ENCODE assay signal across 8 cellular contexts in the genomic region with DNA sequence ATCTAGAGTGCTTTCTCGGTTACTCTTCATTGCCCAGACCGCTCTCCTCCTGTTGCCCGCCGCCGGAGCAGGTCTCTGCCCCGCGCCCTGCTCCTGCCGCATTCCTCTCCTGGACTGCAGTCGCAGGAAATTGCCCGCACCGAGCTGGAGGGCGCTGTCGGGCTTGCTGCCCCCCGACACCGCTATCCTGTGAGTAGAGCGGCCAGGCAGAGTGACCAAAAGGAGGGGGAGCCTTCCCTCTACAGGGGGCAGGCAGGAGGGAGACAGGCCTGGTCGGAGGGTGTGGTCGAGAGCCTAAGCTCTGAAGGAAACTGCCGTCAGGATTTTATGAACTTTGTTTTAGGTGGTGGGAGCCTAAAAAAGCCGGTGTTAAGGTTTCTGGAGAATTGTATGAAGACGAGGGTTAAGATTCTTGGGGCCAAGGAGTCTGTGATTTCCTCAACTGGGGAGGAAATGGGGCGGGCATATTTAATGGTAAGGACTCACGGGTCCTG. TPM values are rescaled to one million over a fixed set of nuclear protein-coding genes. Genes with fewer than 3 reads are reported as not detected.
DNase-seq lines count a peak whose midpoint lies in the region; ATAC-seq and TF ChIP-seq lines count a peak whose summit lies in the region.

No MANE protein-coding gene starts in this region.

- no peaks in the 10 kb centered on the region for H3K9me3 Mint-ChIP-seq in CD8-positive, alpha-beta T cell
- H3K9me3 Mint-ChIP-seq in osteocyte (ENCODE audit: unreplicated experiment): no peaks in the 10 kb centered on the region

- H3K4me1 ChIP-seq in CD8-positive, alpha-beta T cell (ENCODE audit: insufficient read depth, low read length): peaks cover 27% of the 10 kb centered on the region
- H3K4me1 ChIP-seq in gastroesophageal sphincter: peaks cover 4 to 49% (median 11%) of the 10 kb centered on the region in 3 donors

- no peaks in the 10 kb centered on the region for H3K27me3 ChIP-seq in CD8-positive, alpha-beta T cell (ENCODE audit: insufficient read depth, low read length)
- H3K27me3 ChIP-seq in WERI-Rb-1 (ENCODE audit: insufficient read depth, low read depth, severe bottlenecking): no peaks in the 10 kb centered on the region
- H3K27me3 ChIP-seq in gastroesophageal sphincter: no peaks in the 10 kb centered on the region

- TF ChIP-seq POLR2A in gastroesophageal sphincter (IDR thresholded peaks at IDR 0.05): no peak

- H3K4me1 Mint-ChIP-seq in CD8-positive, alpha-beta T cell (ENCODE audit: low read depth): peaks cover 36% of the 10 kb centered on the region
- peaks cover 29% of the 10 kb centered on the region for H3K4me1 Mint-ChIP-seq in osteocyte (ENCODE audit: unreplicated experiment)

- H3K27ac Mint-ChIP-seq in CD8-positive, alpha-beta T cell: peak overlapping the region; percentile 97
- peak overlapping the region; percentile 94 for H3K27ac Mint-ChIP-seq in osteocyte (ENCODE audit: unreplicated experiment)

- intact Hi-C loops in CD8-positive, alpha-beta T cell (cut with DNase I, micrococcal nuclease): loop anchor here (1.0 to 10.0 kb wide), 14 partner anchors 117 to 1683 kb away; partner anchors contain the start of genes CTTNBP2NL (in 2 of the 2), MAGI3 (in 2 of the 2), SLC16A1 (in 2 of the 2) and AP4B1 (in 1 of the 2)

- TF ChIP-seq EP300 in gastroesophageal sphincter (IDR thresholded peaks at IDR 0.05): no peak

- H3K4me3 Mint-ChIP-seq in CD8-positive, alpha-beta T cell: peak overlapping the region; percentile 99
- H3K4me3 Mint-ChIP-seq in osteocyte (ENCODE audit: unreplicated experiment): peak overlapping the region; percentile 95

- peak; percentile 7 for ATAC-seq in CD8-positive, alpha-beta T cell
- ATAC-seq in GM19025 (IDR thresholded peaks at IDR 0.05; ENCODE audit: low read depth, unreplicated experiment) (peak; percentile 4), HG03280 (IDR thresholded peaks at IDR 0.05; ENCODE audit: unreplicated experiment) (peak; percentile 14), gastroesophageal sphincter (peak; percentile 60)

- H3K27ac ChIP-seq in CD8-positive, alpha-beta T cell (ENCODE audit: low read depth, low read length): peak overlapping the region; percentile 75
- H3K27ac ChIP-seq in WERI-Rb-1: peak overlapping the region; percentile 73
- H3K27ac ChIP-seq in gastroesophageal sphincter: peak overlapping the region; percentile 77 to 98 (median 95)

- H3K4me3 ChIP-seq in CD8-positive, alpha-beta T cell (ENCODE audit: low read depth, low read length): peak overlapping the region; percentile 84
- H3K4me3 ChIP-seq in WERI-Rb-1 (ENCODE audit: low read depth, low read length): peak overlapping the region; percentile 98
- H3K4me3 ChIP-seq in gastroesophageal sphincter: peak overlapping the region; percentile 82 to 90

- peaks cover 24% of the 10 kb centered on the region for H3K36me3 Mint-ChIP-seq in CD8-positive, alpha-beta T cell
- peaks cover 4% of the 10 kb centered on the region for H3K36me3 Mint-ChIP-seq in osteocyte (ENCODE audit: unreplicated experiment)

- DNase-seq in CD8-positive, alpha-beta T cell: no peak
- DNase-seq in WERI-Rb-1 (peak; percentile 65), osteocyte (ENCODE audit: extremely low spot score, unreplicated experiment) (no peak), SK-N-DZ (ENCODE audit: low spot score) (no peak), NCI-H446 treated with DMSO at 0.1 percent for 48 hours (lab: John Stamatoyannopoulos, UW) (no peak)

- POLR2A ChIA-PET in CD8-positive, alpha-beta T cell (lab: Charles Lee): interaction anchor here (1.0 to 2.1 kb wide), 9 partner anchors 8 to 901 kb away, joined by 3 to 11 read pairs (median 4); partner anchors contain the start of genes PPM1J, RSBN1 and SLC16A1

- 0% methylated on average over 5 of the region's 23 CpGs; no CpG with 5 or more reads in 1 of the 2 donors for WGBS in gastroesophageal sphincter (ENCODE audit: low coverage in 1 of 2), 2 donors

- TF ChIP-seq CTCF in CD8-positive, alpha-beta T cell (IDR thresholded peaks at IDR 0.05): no peak
- TF ChIP-seq CTCF in WERI-Rb-1 (IDR thresholded peaks at IDR 0.05; ENCODE audit: low read depth, low read length) (peak; percentile 59), gastroesophageal sphincter (IDR thresholded peaks at IDR 0.05) (peak in 3 of 4 experiments; percentile 41 to 62 (median 43)), osteocyte (IDR thresholded peaks at IDR 0.05) (peak; percentile 52)

- H3K27me3 Mint-ChIP-seq in CD8-positive, alpha-beta T cell (ENCODE audit: low read depth): no peaks in the 10 kb centered on the region
- H3K27me3 Mint-ChIP-seq in osteocyte (ENCODE audit: unreplicated experiment): no peaks in the 10 kb centered on the region

- peaks cover 6% of the 10 kb centered on the region for H3K36me3 ChIP-seq in CD8-positive, alpha-beta T cell (ENCODE audit: insufficient read depth, low read length)
- H3K36me3 ChIP-seq in WERI-Rb-1 (peaks cover 12% of the 10 kb centered on the region), gastroesophageal sphincter (peaks cover 0 to 7% of the 10 kb centered on the region in 2 donors)

- CTCF ChIA-PET in CD8-positive, alpha-beta T cell (lab: Charles Lee): interaction anchor here (0.6 to 3.2 kb wide), 32 partner anchors 9 to 1684 kb away, joined by 3 to 41 read pairs (median 4); partner anchors contain the start of genes CSDE1, PPM1J and SLC16A1

- H3K9me3 ChIP-seq in CD8-positive, alpha-beta T cell (ENCODE audit: low read length): no peaks in the 10 kb centered on the region
- H3K9me3 ChIP-seq in WERI-Rb-1 (ENCODE audit: severe bottlenecking): no peaks in the 10 kb centered on the region
- no peaks in the 10 kb centered on the region for H3K9me3 ChIP-seq in gastroesophageal sphincter

RNA-seq across cellular contexts. Expression of gene LRIG2, which starts 0.5 kb away (rescaled TPM):
- 10 to 100 TPM; 13.1 to 13.8 TPM for total RNA-seq in CD8-positive, alpha-beta T cell
- 10 to 100 TPM in 2 of 4 donors, 1 to 10 TPM in 2; 8.6 to 13.6 (median 10.7) TPM for total RNA-seq in gastroesophageal sphincter
- 13.8 and 14.5 TPM in 2 replicates for total RNA-seq in osteocyte
- polyA plus RNA-seq in SK-N-DZ (2014; cell fraction: cytosol; rRNA removed): 6.5 and 6.7 TPM in 2 replicates
- polyA plus RNA-seq in SK-N-DZ (2014; cell fraction: nucleus; rRNA removed): 14.6 and 14.9 TPM in 2 replicates

Comparison
In these comparisons a context has a peak if more than half of its experiments do, and no peak if none do; other contexts are left out.
1. ATAC-seq: peak in every context shown above with its lines; median percentile 60 in gastroesophageal sphincter; 14 in HG03280; 7 in CD8-positive, alpha-beta T cell; 4 in GM19025.